24 cellular contexts compared by ENCODE assay signal in genomic region chr10:3687510-3688081, GRCh38.
DNase-seq lines count a peak whose midpoint lies in the region; ATAC-seq and TF ChIP-seq lines count a peak whose summit lies in the region.
"Had no signal": no experiment of that assay in that cellular context is flagged by ENCODE, and none has a peak within 500 bp of the region (broad histone marks: within the 10 kb centered on the region; RNA-seq: fewer than 3 reads in every experiment).

No MANE protein-coding gene starts in this region.

- peaks cover 3% of the 10 kb centered on the region; the same call in 1 of the 2 replicates for H3K9me2 ChIP-seq in GM23248 (ENCODE audit: insufficient read depth)

- no peaks in the 10 kb centered on the region for H3K27me3 ChIP-seq in GM23248 (replicated peaks; ENCODE audit: insufficient read depth)
- H3K27me3 ChIP-seq in lower lobe of right lung (ENCODE audit: low read depth): no peaks in the 10 kb centered on the region
- H3K27me3 ChIP-seq: BLaER1 treated with 17β-estradiol and CSF1 and Interleukin-3, amounts not matched to agents 10 nM and 100 nM; Peyer's patch had no signal

- H3K9ac ChIP-seq in GM23248: no peak overlapping the region
- H3K9ac ChIP-seq: BLaER1 treated with 17β-estradiol and CSF1 and Interleukin-3, amounts not matched to agents 10 nM and 100 nM had no signal

- H4K20me1 ChIP-seq in GM23248 (ENCODE audit: insufficient read depth): no peaks in the 10 kb centered on the region
- H4K20me1 ChIP-seq: BLaER1 treated with 17β-estradiol and CSF1 and Interleukin-3, amounts not matched to agents 10 nM and 100 nM had no signal

- H3K4me3 ChIP-seq in AG10803 (ENCODE audit: low read length): no peak overlapping the region
- no peak overlapping the region for H3K4me3 ChIP-seq in GM23248
- no peak overlapping the region for H3K4me3 ChIP-seq in lower lobe of right lung
- H3K4me3 ChIP-seq: A549; BLaER1 treated with 17β-estradiol and CSF1 and Interleukin-3, amounts not matched to agents 10 nM and 100 nM; Peyer's patch; SK-N-MC had no signal

- no peak overlapping the region for H3K4me3 Mint-ChIP-seq in central memory CD8-positive, alpha-beta T cell
- H3K4me3 Mint-ChIP-seq in activated T-helper 17 cell treated with anti-CD3 and anti-CD28 coated beads, Interleukin-2, amount 50 U/mL, for 72 hours: no peak overlapping the region
- H3K4me3 Mint-ChIP-seq in osteocyte (ENCODE audit: unreplicated experiment): no peak overlapping the region
- H3K4me3 Mint-ChIP-seq: CD4-positive, alpha-beta memory T cell had no signal

- DNase-seq in AG10803 (ENCODE audit: low read depth): peak; percentile 30
- DNase-seq in GM23248: peak; percentile 22
- DNase-seq in central memory CD8-positive, alpha-beta T cell (ENCODE audit: low spot score in 2 of 2): no peak
- DNase-seq in left ventricle myocardium superior: no peak
- DNase-seq in OCI-M2 (lab: John Stamatoyannopoulos, UW; ENCODE audit: unreplicated experiment): no peak
- DNase-seq in lower lobe of right lung: no peak
- DNase-seq in osteocyte (ENCODE audit: extremely low spot score, unreplicated experiment): no peak
- DNase-seq: Caco-2; CD4-positive, alpha-beta memory T cell; DMS 273 treated with DMSO at 0.1 percent for 48 hours; DMS79 treated with DMSO at 0.1 percent for 48 hours; KG1; NCI-H1105; NCI-H146; NCI-H2029; NCI-H345; NCI-H524; NCI-H82; Peyer's patch had no signal

- intact Hi-C loops in left ventricle myocardium superior (cut with micrococcal nuclease) (no loop called here), lower lobe of right lung (cut with DNase I) (no loop called here)

- H3K79me2 ChIP-seq in GM23248 (ENCODE audit: insufficient read depth): no peaks in the 10 kb centered on the region

- H3K4me1 ChIP-seq in GM23248 (ENCODE audit: insufficient read depth): no peaks in the 10 kb centered on the region
- H3K4me1 ChIP-seq in lower lobe of right lung: no peaks in the 10 kb centered on the region
- H3K4me1 ChIP-seq: BLaER1 treated with 17β-estradiol and CSF1 and Interleukin-3, amounts not matched to agents 10 nM and 100 nM; Peyer's patch had no signal

- ATAC-seq in central memory CD8-positive, alpha-beta T cell (replicated peaks; ENCODE audit: extremely low read depth, poor library complexity, severe bottlenecking): no peak
- peak; percentile 71 for ATAC-seq in left ventricle myocardium superior
- no peak for ATAC-seq in lower lobe of right lung
- ATAC-seq in activated T-helper 17 cell treated with anti-CD3 and anti-CD28 coated beads, Interleukin-2, amount 50 U/mL, for 72 hours (replicated peaks): no peak
- ATAC-seq: A549, HCT116 had no signal

- in situ Hi-C loops in GM23248 (cut with MboI): no loop called here

- no peak overlapping the region for H3K27ac ChIP-seq in GM23248
- no peak overlapping the region for H3K27ac ChIP-seq in lower lobe of right lung
- H3K27ac ChIP-seq: A549; BLaER1 treated with 17β-estradiol and CSF1 and Interleukin-3, amounts not matched to agents 10 nM and 100 nM; Peyer's patch; SK-N-MC had no signal

- H3K4me2 ChIP-seq in GM23248 (ENCODE audit: unreplicated experiment): no peak overlapping the region
- H3K4me2 ChIP-seq: A549; BLaER1 treated with 17β-estradiol and CSF1 and Interleukin-3, amounts not matched to agents 10 nM and 100 nM had no signal

- peak overlapping the region; percentile 17 for H3K27ac Mint-ChIP-seq in central memory CD8-positive, alpha-beta T cell (ENCODE audit: low read depth)
- H3K27ac Mint-ChIP-seq in activated T-helper 17 cell treated with anti-CD3 and anti-CD28 coated beads, Interleukin-2, amount 50 U/mL, for 72 hours: no peak overlapping the region
- no peak overlapping the region for H3K27ac Mint-ChIP-seq in osteocyte (ENCODE audit: unreplicated experiment)
- H3K27ac Mint-ChIP-seq: CD4-positive, alpha-beta memory T cell had no signal

- no peaks in the 10 kb centered on the region for H3K36me3 Mint-ChIP-seq in central memory CD8-positive, alpha-beta T cell (ENCODE audit: insufficient read depth)
- H3K36me3 Mint-ChIP-seq in activated T-helper 17 cell treated with anti-CD3 and anti-CD28 coated beads, Interleukin-2, amount 50 U/mL, for 72 hours (ENCODE audit: low read depth): no peaks in the 10 kb centered on the region
- no peaks in the 10 kb centered on the region for H3K36me3 Mint-ChIP-seq in osteocyte (ENCODE audit: unreplicated experiment)
- H3K36me3 Mint-ChIP-seq: CD4-positive, alpha-beta memory T cell had no signal

- H3K27me3 Mint-ChIP-seq in central memory CD8-positive, alpha-beta T cell: no peaks in the 10 kb centered on the region
- H3K27me3 Mint-ChIP-seq in activated T-helper 17 cell treated with anti-CD3 and anti-CD28 coated beads, Interleukin-2, amount 50 U/mL, for 72 hours: no peaks in the 10 kb centered on the region
- no peaks in the 10 kb centered on the region for H3K27me3 Mint-ChIP-seq in osteocyte (ENCODE audit: unreplicated experiment)
- H3K27me3 Mint-ChIP-seq: CD4-positive, alpha-beta memory T cell had no signal

- no peaks in the 10 kb centered on the region for H3K9me3 ChIP-seq in GM23248 (ENCODE audit: low read depth)
- no peaks in the 10 kb centered on the region for H3K9me3 ChIP-seq in lower lobe of right lung
- H3K9me3 ChIP-seq: A549; BLaER1 treated with 17β-estradiol and CSF1 and Interleukin-3, amounts not matched to agents 10 nM and 100 nM; Caco-2; Peyer's patch had no signal

- no peak for TF ChIP-seq CTCF in AG10803 (conservative IDR thresholded peaks at IDR 0.05; ENCODE audit: low read length)
- TF ChIP-seq CTCF in lower lobe of right lung (IDR thresholded peaks at IDR 0.05): no peak
- TF ChIP-seq CTCF in osteocyte (IDR thresholded peaks at IDR 0.05): no peak

- no peaks in the 10 kb centered on the region for H3K36me3 ChIP-seq in GM23248 (ENCODE audit: low read depth)
- no peaks in the 10 kb centered on the region for H3K36me3 ChIP-seq in lower lobe of right lung
- H3K36me3 ChIP-seq: BLaER1 treated with 17β-estradiol and CSF1 and Interleukin-3, amounts not matched to agents 10 nM and 100 nM; Peyer's patch had no signal

- no peaks in the 10 kb centered on the region for H3K4me1 Mint-ChIP-seq in central memory CD8-positive, alpha-beta T cell
- H3K4me1 Mint-ChIP-seq in activated T-helper 17 cell treated with anti-CD3 and anti-CD28 coated beads, Interleukin-2, amount 50 U/mL, for 72 hours: peaks cover 15% of the 10 kb centered on the region
- H3K4me1 Mint-ChIP-seq in osteocyte (ENCODE audit: unreplicated experiment): peaks cover 22% of the 10 kb centered on the region

- WGBS in GM23248 (ENCODE audit: low coverage in 1 of 2, low lambda C conversion rate in 2 of 2, missing lambda C conversion rate in 2 of 2), 2 experiments: 70 to 75% methylated on average over 5 of the region's 5 CpGs

- no peaks in the 10 kb centered on the region for H3F3A ChIP-seq in GM23248 (ENCODE audit: insufficient read depth)

- H3K9me3 Mint-ChIP-seq in central memory CD8-positive, alpha-beta T cell: no peaks in the 10 kb centered on the region
- H3K9me3 Mint-ChIP-seq in activated T-helper 17 cell treated with anti-CD3 and anti-CD28 coated beads, Interleukin-2, amount 50 U/mL, for 72 hours: peaks cover 8% of the 10 kb centered on the region
- no peaks in the 10 kb centered on the region for H3K9me3 Mint-ChIP-seq in osteocyte (ENCODE audit: unreplicated experiment)
- H3K9me3 Mint-ChIP-seq: CD4-positive, alpha-beta memory T cell had no signal

- H2AFZ ChIP-seq in GM23248: no peak overlapping the region

Comparison
In these comparisons a context has a peak if more than half of its experiments do, and no peak if none do; other contexts are left out.
1. DNase-seq: peak in AG10803 (single experiment) and GM23248 (single experiment); none in central memory CD8-positive, alpha-beta T cell (0 of 2), left ventricle myocardium superior (single experiment), OCI-M2 (single experiment), lower lobe of right lung (single experiment) and osteocyte (single experiment).